20 cellular contexts compared by ENCODE assay signal in the genomic region with DNA sequence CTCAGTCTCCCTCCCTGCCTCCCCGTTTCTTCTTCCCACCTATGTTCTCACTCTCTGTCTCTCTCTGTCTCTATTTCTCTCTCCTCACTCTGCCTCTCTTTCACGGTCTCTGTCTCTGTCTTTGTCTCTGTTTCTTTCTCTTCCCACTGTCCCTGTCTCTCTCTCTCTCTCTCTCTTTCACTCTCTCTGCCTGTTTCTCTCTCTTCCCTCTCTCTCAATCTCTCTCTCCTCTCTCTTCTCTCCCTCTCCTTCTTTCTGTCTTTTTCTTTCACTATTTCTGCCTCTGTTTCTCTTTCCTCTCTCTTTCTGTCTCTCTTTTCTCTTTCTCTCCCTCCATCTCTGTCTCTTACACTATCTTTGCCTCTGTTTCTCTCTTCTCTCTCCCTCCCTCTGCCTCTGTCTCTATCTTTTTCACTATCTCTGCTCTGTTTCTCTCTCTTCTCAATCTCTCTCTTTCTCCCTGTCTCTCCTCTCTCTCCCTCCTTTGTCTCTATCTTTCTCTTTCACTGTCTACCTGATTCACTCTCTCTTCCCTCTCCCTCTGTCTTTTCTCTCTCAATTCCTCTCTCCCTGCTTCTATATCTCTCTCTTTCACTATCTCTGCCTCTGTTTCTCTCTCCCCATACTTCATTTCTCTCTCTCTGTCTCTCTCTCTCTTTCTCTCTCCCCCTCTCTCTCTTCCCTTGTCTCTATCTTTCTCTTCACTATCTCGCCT. TPM values are rescaled to one million over a fixed set of nuclear protein-coding genes. Genes with fewer than 3 reads are reported as not detected.
A peak's percentile ranks its signal among the peaks of the same experiment; 100 is the strongest.
DNase-seq lines count a peak whose midpoint lies in the region; ATAC-seq and TF ChIP-seq lines count a peak whose summit lies in the region.
"Had no signal": no experiment of that assay in that cellular context is flagged by ENCODE, and none has a peak within 500 bp of the region (broad histone marks: within the 10 kb centered on the region; RNA-seq: fewer than 3 reads in every experiment).

No MANE protein-coding gene starts in this region.

- no peak overlapping the region for H3K27ac Mint-ChIP-seq in HFFc6
- peak overlapping the region; percentile 45 for H3K27ac Mint-ChIP-seq in glutamatergic neuron (ENCODE audit: unreplicated experiment)
- H3K27ac Mint-ChIP-seq in activated CD4-positive, alpha-beta memory T cell treated with anti-CD3 and anti-CD28 coated beads, Interleukin-2, amount 10 ng/mL, durations not matched to agents 7 days and 5 days = no peak overlapping the region
- H3K27ac Mint-ChIP-seq: CD4-positive, alpha-beta T cell had no signal

- no peaks in the 10 kb centered on the region for H3K36me3 ChIP-seq in BLaER1
- H3K36me3 ChIP-seq: HAP-1 had no signal

- no peaks in the 10 kb centered on the region for H3K9me3 ChIP-seq in BLaER1
- H3K9me3 ChIP-seq: HAP-1 had no signal

- ATAC-seq in sciatic nerve = peak; percentile 29
- ATAC-seq in GM18520 (IDR thresholded peaks at IDR 0.05; ENCODE audit: unreplicated experiment) = no peak
- ATAC-seq in left colon = no peak

- no peak overlapping the region for H3K4me3 ChIP-seq in BLaER1
- H3K4me3 ChIP-seq: HAP-1 had no signal

- H3K4me2 ChIP-seq in BLaER1 = peak overlapping the region; percentile 46

- H3K36me3 Mint-ChIP-seq in HFFc6 (ENCODE audit: low read depth) = no peaks in the 10 kb centered on the region
- no peaks in the 10 kb centered on the region for H3K36me3 Mint-ChIP-seq in glutamatergic neuron (ENCODE audit: unreplicated experiment)
- H3K36me3 Mint-ChIP-seq in activated CD4-positive, alpha-beta memory T cell treated with anti-CD3 and anti-CD28 coated beads, Interleukin-2, amount 10 ng/mL, durations not matched to agents 7 days and 5 days (ENCODE audit: low read depth) = no peaks in the 10 kb centered on the region

- H3K9me3 Mint-ChIP-seq in HFFc6 (no peaks in the 10 kb centered on the region), glutamatergic neuron (ENCODE audit: unreplicated experiment) (peaks cover 10% of the 10 kb centered on the region)
- no peaks in the 10 kb centered on the region for H3K9me3 Mint-ChIP-seq in activated CD4-positive, alpha-beta memory T cell treated with anti-CD3 and anti-CD28 coated beads, Interleukin-2, amount 10 ng/mL, durations not matched to agents 7 days and 5 days
- H3K9me3 Mint-ChIP-seq: CD4-positive, alpha-beta T cell had no signal

- CTCF ChIA-PET in activated CD4-positive, alpha-beta memory T cell treated with anti-CD3 and anti-CD28 coated beads, Interleukin-2, amount 10 ng/mL, durations not matched to agents 7 days and 5 days (lab: Charles Lee) = no interaction called here

- no peaks in the 10 kb centered on the region for H3K27me3 ChIP-seq in BLaER1

- TF ChIP-seq CTCF in HFFc6 (IDR thresholded peaks at IDR 0.05) = no peak
- TF ChIP-seq CTCF in glutamatergic neuron (IDR thresholded peaks at IDR 0.05; ENCODE audit: partially characterized antibody, unreplicated experiment) = no peak

- POLR2A ChIA-PET in activated CD4-positive, alpha-beta memory T cell treated with anti-CD3 and anti-CD28 coated beads, Interleukin-2, amount 10 ng/mL, durations not matched to agents 7 days and 5 days (lab: Charles Lee) = no interaction called here

- peaks cover 10% of the 10 kb centered on the region for H3K4me1 ChIP-seq in BLaER1
- H3K4me1 ChIP-seq: HAP-1 had no signal

- peaks cover 22% of the 10 kb centered on the region for H3K27me3 Mint-ChIP-seq in HFFc6 (ENCODE audit: insufficient read depth)
- no peaks in the 10 kb centered on the region for H3K27me3 Mint-ChIP-seq in glutamatergic neuron (ENCODE audit: unreplicated experiment)
- H3K27me3 Mint-ChIP-seq in activated CD4-positive, alpha-beta memory T cell treated with anti-CD3 and anti-CD28 coated beads, Interleukin-2, amount 10 ng/mL, durations not matched to agents 7 days and 5 days = peaks cover 42% of the 10 kb centered on the region

- intact Hi-C loops in sciatic nerve (cut with DNase I) (no loop called here), left colon (cut with DNase I, micrococcal nuclease) (no loop called here)

- H3K4me3 Mint-ChIP-seq in HFFc6 (peak overlapping the region; percentile 44), glutamatergic neuron (ENCODE audit: unreplicated experiment) (peak overlapping the region; percentile 7)
- no peak overlapping the region for H3K4me3 Mint-ChIP-seq in activated CD4-positive, alpha-beta memory T cell treated with anti-CD3 and anti-CD28 coated beads, Interleukin-2, amount 10 ng/mL, durations not matched to agents 7 days and 5 days
- H3K4me3 Mint-ChIP-seq: CD4-positive, alpha-beta T cell had no signal

- DNase-seq in HFFc6 = no peak
- DNase-seq in glutamatergic neuron = no peak
- DNase-seq in sciatic nerve (ENCODE audit: low spot score) = no peak
- DNase-seq in left colon = no peak
- no peak for DNase-seq in activated CD4-positive, alpha-beta memory T cell treated with anti-CD3 and anti-CD28 coated beads, Interleukin-2, amount 10 ng/mL, durations not matched to agents 7 days and 5 days
- DNase-seq: ACHN; AML-193; CD4-positive, alpha-beta T cell; DMS53; NCI-H1436; NCI-H2029 treated with DMSO at 0.1 percent for 48 hours; NCI-H446 treated with DMSO at 0.1 percent for 48 hours; NK-92 treated with Interleukin-12 subunit alpha and Interleukin-12 subunit beta, amount 100 ng/mL, for 24 hours; OCI-M1; SHP77 treated with DMSO at 0.1 percent for 48 hours had no signal

- H3K4me1 Mint-ChIP-seq in HFFc6 (ENCODE audit: low read depth) (peaks cover 39% of the 10 kb centered on the region), glutamatergic neuron (ENCODE audit: low read depth, unreplicated experiment) (peaks cover 22% of the 10 kb centered on the region)
- H3K4me1 Mint-ChIP-seq in activated CD4-positive, alpha-beta memory T cell treated with anti-CD3 and anti-CD28 coated beads, Interleukin-2, amount 10 ng/mL, durations not matched to agents 7 days and 5 days = no peaks in the 10 kb centered on the region

- no peak overlapping the region for H3K9ac ChIP-seq in BLaER1

- no peaks in the 10 kb centered on the region for H4K20me1 ChIP-seq in BLaER1

- no peak overlapping the region for H3K27ac ChIP-seq in BLaER1
- H3K27ac ChIP-seq: HL-60 had no signal

RNA-seq across cellular contexts. Expression of gene APLNR, which starts 5.4 kb away (rescaled TPM):
- not detected for total RNA-seq in HFFc6 (2021; fragmentation: NEBNext Ultra II Directional; extraction: Animal tissue kit (Norgen Biotek cat#: 25700))
- total RNA-seq in glutamatergic neuron (ENCODE audit: unreplicated experiment) (0.37 TPM), sciatic nerve (12.7 TPM), left colon (1 to 10 TPM; 3.5 to 3.6 TPM)
- total RNA-seq in activated CD4-positive, alpha-beta memory T cell treated with anti-CD3 and anti-CD28 coated beads, Interleukin-2, amount 10 ng/mL, durations not matched to agents 7 days and 5 days = not detected
- total RNA-seq: CD4-positive, alpha-beta T cell; RPMI7951 had no signal

RNA-seq across cellular contexts. Expression of gene LRRC55, which starts 49.9 kb away (rescaled TPM):
- not detected for total RNA-seq in HFFc6 (2021; fragmentation: NEBNext Ultra II Directional; extraction: Animal tissue kit (Norgen Biotek cat#: 25700))
- total RNA-seq in glutamatergic neuron (ENCODE audit: unreplicated experiment) = 29.0 TPM
- not detected for total RNA-seq in sciatic nerve
- under 1 TPM; 0.09 to 0.45 TPM for total RNA-seq in left colon
- total RNA-seq in activated CD4-positive, alpha-beta memory T cell treated with anti-CD3 and anti-CD28 coated beads, Interleukin-2, amount 10 ng/mL, durations not matched to agents 7 days and 5 days = not detected
- total RNA-seq: CD4-positive, alpha-beta T cell; RPMI7951 had no signal

Comparison
In these comparisons a context has a peak if more than half of its experiments do, and no peak if none do; other contexts are left out.
1. RNA of gene LRRC55, which starts 49.9 kb away (total RNA-seq): 29.0 TPM in glutamatergic neuron (single experiment); 0.09 to 0.45 TPM in left colon, not detected in HFFc6, not detected in sciatic nerve (single experiment) and not detected in activated CD4-positive, alpha-beta memory T cell treated with anti-CD3 and anti-CD28 coated beads, Interleukin-2, amount 10 ng/mL, durations not matched to agents 7 days and 5 days; every median in the first group is over 10 times any median in the second.